1 cellular context compared by ENCODE assay signal in the genomic region with DNA sequence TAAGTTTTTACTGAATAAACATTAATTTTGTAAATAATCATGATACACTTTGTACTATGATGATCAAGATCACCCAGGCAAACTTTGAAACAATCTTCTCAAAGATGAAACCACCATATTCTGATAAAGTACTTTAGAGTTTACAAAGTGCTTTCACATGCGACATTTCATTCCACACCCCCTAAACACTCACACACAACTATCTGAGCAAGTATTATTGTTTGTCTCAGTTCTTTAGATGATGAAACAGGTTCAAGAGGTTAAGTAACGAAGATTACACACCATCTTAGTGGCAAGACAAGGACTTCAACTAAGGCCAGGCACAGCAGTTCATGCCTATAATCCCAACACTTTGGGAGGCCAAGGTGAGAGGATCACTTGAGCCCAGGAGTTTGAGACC.
TF ChIP-seq lines count a peak whose summit lies in the region.

No MANE protein-coding gene starts in this region.

TF ChIP-seq in K562, 482 proteins besides CTCF, POLR2A, EP300 and RAD21:
- no peak for TF ChIP-seq CEBPG (CRISPR knock-in tag; IDR thresholded peaks at IDR 0.05)
- TF ChIP-seq CEBPG (tag; conservative IDR thresholded peaks at IDR 0.05 in 1 of 2, IDR thresholded peaks at IDR 0.05 in 1 of 2), result peak in 1 of 2 experiments; percentile 71; a peak in 2 of 4 replicates
- TF ChIP-seq, protein P1, sequence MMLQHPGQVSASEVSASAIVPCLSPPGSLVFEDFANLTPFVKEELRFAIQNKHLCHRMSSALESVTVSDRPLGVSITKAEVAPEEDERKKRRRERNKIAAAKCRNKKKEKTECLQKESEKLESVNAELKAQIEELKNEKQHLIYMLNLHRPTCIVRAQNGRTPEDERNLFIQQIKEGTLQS (IDR thresholded peaks at IDR 0.05), result peak; percentile 28; the same call in 1 of the 2 replicates
- TF ChIP-seq, protein P1 (CRISPR knock-in tag; conservative IDR thresholded peaks at IDR 0.05), result no peak
- no peak for TF ChIP-seq ILK (tag; IDR thresholded peaks at IDR 0.05; ENCODE audit: borderline replicate concordance, low read depth)
